ENCODE assay signal across 28 cellular contexts in genomic region chr5:181039471-181039870, GRCh38. TPM values are rescaled to one million over a fixed set of nuclear protein-coding genes. Genes with fewer than 3 reads are reported as not detected.
DNase-seq lines count a peak whose midpoint lies in the region; ATAC-seq and TF ChIP-seq lines count a peak whose summit lies in the region.
"Had no signal": no experiment of that assay in that cellular context is flagged by ENCODE, and none has a peak within 500 bp of the region (broad histone marks: within the 10 kb centered on the region; RNA-seq: fewer than 3 reads in every experiment).

No MANE protein-coding gene starts in this region.

- H3K4me1 Mint-ChIP-seq in nephron: peaks cover 22% of the 10 kb centered on the region
- H3K4me1 Mint-ChIP-seq: CD4-positive, CD25-positive, alpha-beta regulatory T cell had no signal

- no peaks in the 10 kb centered on the region for H3K9me3 Mint-ChIP-seq in nephron
- H3K9me3 Mint-ChIP-seq: HFFc6 had no signal

- no peak overlapping the region for H3K4me3 Mint-ChIP-seq in nephron
- H3K4me3 Mint-ChIP-seq: CD4-positive, CD25-positive, alpha-beta regulatory T cell; GM23338; HFFc6 had no signal

- H3K27ac ChIP-seq in heart right ventricle: peak overlapping the region; percentile 63 to 92 (median 81)
- H3K27ac ChIP-seq in right atrium auricular region: peak overlapping the region; percentile 73 to 76
- peak overlapping the region; percentile 79 to 87 (median 82) for H3K27ac ChIP-seq in upper lobe of left lung
- H3K27ac ChIP-seq: BLaER1, KMS-11 had no signal

- H3K4me3 ChIP-seq in heart right ventricle (peak overlapping the region in 9 of 10 donors; percentile 40 to 62 (median 50)), right atrium auricular region (peak overlapping the region in 1 of 2 donors; percentile 42), upper lobe of left lung (peak overlapping the region in 3 of 4 donors; percentile 34 to 47 (median 35)), MG63 (no peak overlapping the region)
- H3K4me3 ChIP-seq: BLaER1, GM23338, HAP-1 had no signal

- H3K36me3 ChIP-seq in heart right ventricle (no peaks in the 10 kb centered on the region), right atrium auricular region (no peaks in the 10 kb centered on the region), upper lobe of left lung (peaks cover 0 to 6% (median 0%) of the 10 kb centered on the region in 4 donors), MG63 (no peaks in the 10 kb centered on the region)
- H3K36me3 ChIP-seq: BLaER1, HAP-1 had no signal

- H3K4me1 ChIP-seq in heart right ventricle (peaks cover 0 to 37% (median 0%) of the 10 kb centered on the region in 9 donors), right atrium auricular region (no peaks in the 10 kb centered on the region), upper lobe of left lung (peaks cover 0 to 6% (median 0%) of the 10 kb centered on the region in 4 donors)
- H3K4me1 ChIP-seq: HAP-1 had no signal

- H3K36me3 Mint-ChIP-seq in nephron (ENCODE audit: low read depth): no peaks in the 10 kb centered on the region
- H3K36me3 Mint-ChIP-seq: CD4-positive, CD25-positive, alpha-beta regulatory T cell had no signal

- H3K27me3 ChIP-seq in heart right ventricle (peaks cover 0 to 43% (median 15%) of the 10 kb centered on the region in 7 donors), right atrium auricular region (no peaks in the 10 kb centered on the region), upper lobe of left lung (no peaks in the 10 kb centered on the region), MG63 (peaks cover 46% of the 10 kb centered on the region)
- H3K27me3 ChIP-seq: BLaER1 had no signal

- TF ChIP-seq CTCF in heart right ventricle (IDR thresholded peaks at IDR 0.05) (no peak), right atrium auricular region (IDR thresholded peaks at IDR 0.05) (no peak), nephron (IDR thresholded peaks at IDR 0.05; ENCODE audit: unreplicated experiment in 3 of 3) (no peak), upper lobe of left lung (IDR thresholded peaks at IDR 0.05) (no peak)

- intact Hi-C loops in heart right ventricle (cut with DNase I): loop anchor here in 1 of 10 donors (5.0 kb wide), 1 partner anchor 167 kb away; no protein-coding TSS in a partner anchor
- intact Hi-C loops in cardiac septum (cut with DNase I): no loop called here

- peak overlapping the region; percentile 61 to 90 (median 65) for H3K27ac Mint-ChIP-seq in nephron
- H3K27ac Mint-ChIP-seq: CD4-positive, CD25-positive, alpha-beta regulatory T cell; GM23338; HFFc6 had no signal

- no peak for TF ChIP-seq EP300 in upper lobe of left lung (IDR thresholded peaks at IDR 0.05)

- DNase-seq in heart right ventricle (no peak), cardiac septum (ENCODE audit: low spot score) (no peak), right atrium auricular region (ENCODE audit: low spot score) (peak; percentile 48), upper lobe of left lung (no peak), MG63 (no peak)
- DNase-seq: CD4-positive, CD25-positive, alpha-beta regulatory T cell; HFFc6; IMR-90; NCI-H1092 treated with DMSO at 0.1 percent for 48 hours; NCI-H1436; NCI-H187; NCI-H2081 treated with DMSO at 0.1 percent for 48 hours; NCI-H2171; NCI-H226; NCI-H510A; NCI-H69; RPMI8226; SHP77 treated with DMSO at 0.1 percent for 48 hours had no signal

- no peak for TF ChIP-seq POLR2A in upper lobe of left lung (IDR thresholded peaks at IDR 0.05)

- peaks cover 20% of the 10 kb centered on the region for H3K27me3 Mint-ChIP-seq in nephron (ENCODE audit: low read depth)

- H3K9me3 ChIP-seq in heart right ventricle (no peaks in the 10 kb centered on the region), right atrium auricular region (no peaks in the 10 kb centered on the region), upper lobe of left lung (no peaks in the 10 kb centered on the region), MG63 (no peaks in the 10 kb centered on the region)
- H3K9me3 ChIP-seq: HAP-1 had no signal

- WGBS in heart right ventricle, 2 donors: 49 to 56% methylated on average over 8 of the region's 8 CpGs
- 40 to 63% methylated on average over 7 to 8 of the region's 8 CpGs for WGBS in upper lobe of left lung, 2 donors

- ATAC-seq in heart right ventricle: no peak
- ATAC-seq in upper lobe of left lung (ENCODE audit: low FRiP score in 2 of 2): no peak
- no peak for ATAC-seq in HG03175 (IDR thresholded peaks at IDR 0.05; ENCODE audit: unreplicated experiment)
- no peak for ATAC-seq in GM21526 (IDR thresholded peaks at IDR 0.05; ENCODE audit: low FRiP score, unreplicated experiment)
- ATAC-seq: GM23338 had no signal

RNA-seq across cellular contexts. Expression of gene BTNL9, which starts 0.6 kb away (rescaled TPM):
- total RNA-seq in heart right ventricle: 100 to 1,000 TPM in 2 of 10 donors, 10 to 100 TPM in 8; 16.0 to 140 (median 29.2) TPM
- 100 to 1,000 TPM in 1 of 2 donors, 10 to 100 TPM in 1; 38.8 to 254 TPM for polyA plus RNA-seq in heart right ventricle
- total RNA-seq in cardiac septum: 25.2 TPM
- total RNA-seq in right atrium auricular region: 10 to 100 TPM in 1 of 2 donors, 1 to 10 TPM in 1; 5.3 to 23.5 TPM
- total RNA-seq in upper lobe of left lung: 100 to 1,000 TPM in 4 of 6 donors, 10 to 100 TPM in 2; 71.8 to 634 (median 147) TPM
- total RNA-seq in MG63 (2014; rRNA removed; shearing (Covaris generic); ENCODE audit: low replicate concordance): 0.76 and 0.99 TPM in 2 replicates
- total RNA-seq: CD4-positive, CD25-positive, alpha-beta regulatory T cell; HFFc6; IMR-90 had no signal
- polyA plus RNA-seq: AG04450; CD4-positive, CD25-positive, alpha-beta regulatory T cell; IMR-90 had no signal

RNA-seq across cellular contexts. Expression of gene BTNL3, which starts 50.8 kb away (rescaled TPM):
- total RNA-seq in heart right ventricle: under 1 TPM in 1 of 10 donors, not detected in 9; 0.17 TPM
- under 1 TPM in 1 of 2 donors, not detected in 1; 0.03 TPM for polyA plus RNA-seq in heart right ventricle
- total RNA-seq in cardiac septum: not detected
- not detected for total RNA-seq in right atrium auricular region
- total RNA-seq in upper lobe of left lung: under 1 TPM in 3 of 6 donors, not detected in 3; 0.57 to 0.79 (median 0.61) TPM
- total RNA-seq in MG63 (2014; rRNA removed; shearing (Covaris generic); ENCODE audit: low replicate concordance): not detected in 2 replicates
- total RNA-seq: CD4-positive, CD25-positive, alpha-beta regulatory T cell; Daoy; G401; GM23338; HFFc6; IMR-90 had no signal
- polyA plus RNA-seq: AG04450; CD4-positive, CD25-positive, alpha-beta regulatory T cell; IMR-90 had no signal
